ENCODE assay signal across 9 cellular contexts in genomic region chr6:26597389-26597766, GRCh38. TPM values are rescaled to one million over a fixed set of nuclear protein-coding genes. Genes with fewer than 3 reads are reported as not detected.
DNase-seq lines count a peak whose midpoint lies in the region; ATAC-seq and TF ChIP-seq lines count a peak whose summit lies in the region.
"Had no signal": no experiment of that assay in that cellular context is flagged by ENCODE, and none has a peak within 500 bp of the region (broad histone marks: within the 10 kb centered on the region; RNA-seq: fewer than 3 reads in every experiment).

No MANE protein-coding gene starts in this region.

- ATAC-seq in left ventricle myocardium superior: no peak
- no peak for ATAC-seq in stimulated activated effector memory CD8-positive, alpha-beta T cell treated with anti-CD3 and anti-CD28 coated beads, Interleukin-12 subunit alpha, Interleukin-12 subunit beta, amount 100 ng/mL, for 72 hours
- ATAC-seq in GM19328 (IDR thresholded peaks at IDR 0.05; ENCODE audit: unreplicated experiment): no peak

- H3K27ac ChIP-seq in right atrium auricular region (peak overlapping the region; percentile 87 to 88), dorsolateral prefrontal cortex (peak overlapping the region in 50 of 59 donors; percentile 41 to 97 (median 90)), mucosa of rectum (ENCODE audit: low read depth in 2 of 2, low read length in 2 of 2) (peak overlapping the region in 1 of 2 donors; percentile 84)

- TF ChIP-seq CTCF in right atrium auricular region (IDR thresholded peaks at IDR 0.05) (no peak), dorsolateral prefrontal cortex (IDR thresholded peaks at IDR 0.05 in 54 of 56, conservative IDR thresholded peaks at IDR 0.05 in 2 of 56; ENCODE audit: low read depth in 1 of 56, partially characterized antibody in 56 of 56) (no peak)

- H3K9me3 Mint-ChIP-seq in stimulated activated effector memory CD8-positive, alpha-beta T cell treated with anti-CD3 and anti-CD28 coated beads, Interleukin-12 subunit alpha, Interleukin-12 subunit beta, amount 100 ng/mL, for 72 hours: no peaks in the 10 kb centered on the region

- H3K4me1 Mint-ChIP-seq in stimulated activated effector memory CD8-positive, alpha-beta T cell treated with anti-CD3 and anti-CD28 coated beads, Interleukin-12 subunit alpha, Interleukin-12 subunit beta, amount 100 ng/mL, for 72 hours: peaks cover 7% of the 10 kb centered on the region

- peaks cover 13% of the 10 kb centered on the region for H3K36me3 ChIP-seq in right atrium auricular region
- H3K36me3 ChIP-seq in mucosa of rectum (ENCODE audit: control insufficient read depth in 2 of 2, insufficient read depth in 2 of 2, low read length in 2 of 2): peaks cover 18 to 27% of the 10 kb centered on the region in 2 donors

- DNase-seq in right atrium auricular region (ENCODE audit: low spot score) (no peak), left ventricle myocardium superior (no peak), dorsolateral prefrontal cortex (no peak), NCI-H2029 (lab: John Stamatoyannopoulos, UW) (no peak)
- no peak for DNase-seq in stimulated activated effector memory CD8-positive, alpha-beta T cell treated with anti-CD3 and anti-CD28 coated beads, Interleukin-12 subunit alpha, Interleukin-12 subunit beta, amount 100 ng/mL, for 72 hours (ENCODE audit: low spot score in 2 of 2)
- no peak for DNase-seq in activated CD4-positive, alpha-beta T cell treated with anti-CD3 and anti-CD28 coated beads for 1 hour

- no peaks in the 10 kb centered on the region for H3K9me3 ChIP-seq in right atrium auricular region
- H3K9me3 ChIP-seq in mucosa of rectum (ENCODE audit: control insufficient read depth in 2 of 2, low read length in 2 of 2): no peaks in the 10 kb centered on the region

- H3K4me3 ChIP-seq in right atrium auricular region (peak overlapping the region; percentile 93), dorsolateral prefrontal cortex (peak overlapping the region; percentile 68 to 100 (median 95)), mucosa of rectum (ENCODE audit: low read length in 2 of 2) (peak overlapping the region; percentile 90 to 99)

- H3K27me3 ChIP-seq in right atrium auricular region: peaks cover 0 to 15% of the 10 kb centered on the region in 2 donors
- peaks cover 0 to 20% (median 0%) of the 10 kb centered on the region in 45 donors for H3K27me3 ChIP-seq in dorsolateral prefrontal cortex
- H3K27me3 ChIP-seq in mucosa of rectum (ENCODE audit: control insufficient read depth in 2 of 2, insufficient read depth in 2 of 2, low read length in 2 of 2): peaks cover 7 to 12% of the 10 kb centered on the region in 2 donors

- intact Hi-C loops in left ventricle myocardium superior (cut with micrococcal nuclease) (loop anchor here (10.0 kb wide), 1 partner anchor 263 kb away; no protein-coding TSS in a partner anchor), dorsolateral prefrontal cortex (cut with DNase I) (loop anchor here (2.0 to 10.0 kb wide), 7 partner anchors 25 to 1297 kb away; a partner anchor contains a TSS)

- H3K36me3 Mint-ChIP-seq in stimulated activated effector memory CD8-positive, alpha-beta T cell treated with anti-CD3 and anti-CD28 coated beads, Interleukin-12 subunit alpha, Interleukin-12 subunit beta, amount 100 ng/mL, for 72 hours: peaks cover 37% of the 10 kb centered on the region

- peak overlapping the region; percentile 93 to 96 for H3K9ac ChIP-seq in mucosa of rectum (ENCODE audit: low read depth in 1 of 2, low read length in 2 of 2)

- no peak overlapping the region for H3K4me3 Mint-ChIP-seq in stimulated activated effector memory CD8-positive, alpha-beta T cell treated with anti-CD3 and anti-CD28 coated beads, Interleukin-12 subunit alpha, Interleukin-12 subunit beta, amount 100 ng/mL, for 72 hours
- H3K4me3 Mint-ChIP-seq: CD14-positive monocyte had no signal

- no peak overlapping the region for H3K27ac Mint-ChIP-seq in stimulated activated effector memory CD8-positive, alpha-beta T cell treated with anti-CD3 and anti-CD28 coated beads, Interleukin-12 subunit alpha, Interleukin-12 subunit beta, amount 100 ng/mL, for 72 hours

- H3K4me1 ChIP-seq in right atrium auricular region: peaks cover 0 to 24% of the 10 kb centered on the region in 2 donors
- peaks cover 9 to 17% of the 10 kb centered on the region in 2 donors for H3K4me1 ChIP-seq in mucosa of rectum (ENCODE audit: control insufficient read depth in 2 of 2, insufficient read depth in 2 of 2, low read length in 2 of 2)

RNA-seq across cellular contexts. Expression of gene ABT1, which starts 0.6 kb away (rescaled TPM):
- 1 to 10 TPM; 7.3 to 8.8 TPM for total RNA-seq in right atrium auricular region
- 9.0 TPM for total RNA-seq in left ventricle myocardium superior
- 10 to 100 TPM in 9 of 120 experiments, 1 to 10 TPM in 111; 5.9 to 11.3 (median 8.3) TPM for total RNA-seq in dorsolateral prefrontal cortex

RNA-seq across cellular contexts. Expression of gene HMGN4, which starts 59.2 kb away (rescaled TPM):
- total RNA-seq in right atrium auricular region: 10 to 100 TPM; 36.1 to 52.5 TPM
- total RNA-seq in left ventricle myocardium superior: 25.3 TPM
- 10 to 100 TPM; 16.9 to 48.3 (median 28.5) TPM for total RNA-seq in dorsolateral prefrontal cortex
